Comparison of ENCODE assay signal across 9 cellular contexts in genomic region chr19:1239420-1239795, GRCh38. TPM values are rescaled to one million over a fixed set of nuclear protein-coding genes. Genes with fewer than 3 reads are reported as not detected.
DNase-seq lines count a peak whose midpoint lies in the region; ATAC-seq and TF ChIP-seq lines count a peak whose summit lies in the region.
"Had no signal": no experiment of that assay in that cellular context is flagged by ENCODE, and none has a peak within 500 bp of the region (broad histone marks: within the 10 kb centered on the region; RNA-seq: fewer than 3 reads in every experiment).

No MANE protein-coding gene starts in this region.

- H3K4me1 Mint-ChIP-seq in stimulated activated naive CD8-positive, alpha-beta T cell treated with anti-CD3 and anti-CD28 coated beads, Interleukin-15, Interleukin-2, amounts not matched to agents 100 ng/mL and 50 ng/mL, for 24 hours (ENCODE audit: low read depth) = peaks cover 36% of the 10 kb centered on the region
- peaks cover 17% of the 10 kb centered on the region for H3K4me1 Mint-ChIP-seq in central memory CD8-positive, alpha-beta T cell
- peaks cover 17% of the 10 kb centered on the region for H3K4me1 Mint-ChIP-seq in neural crest cell

- H3K27ac Mint-ChIP-seq in stimulated activated naive CD8-positive, alpha-beta T cell treated with anti-CD3 and anti-CD28 coated beads, Interleukin-15, Interleukin-2, amounts not matched to agents 100 ng/mL and 50 ng/mL, for 24 hours = no peak overlapping the region
- peak overlapping the region; percentile 96 for H3K27ac Mint-ChIP-seq in central memory CD8-positive, alpha-beta T cell (ENCODE audit: low read depth)
- no peak overlapping the region for H3K27ac Mint-ChIP-seq in neural crest cell (ENCODE audit: unreplicated experiment)

- H3K9me3 Mint-ChIP-seq in stimulated activated naive CD8-positive, alpha-beta T cell treated with anti-CD3 and anti-CD28 coated beads, Interleukin-15, Interleukin-2, amounts not matched to agents 100 ng/mL and 50 ng/mL, for 24 hours = no peaks in the 10 kb centered on the region
- no peaks in the 10 kb centered on the region for H3K9me3 Mint-ChIP-seq in central memory CD8-positive, alpha-beta T cell
- no peaks in the 10 kb centered on the region for H3K9me3 Mint-ChIP-seq in neural crest cell

- no peak for DNase-seq in stimulated activated naive CD8-positive, alpha-beta T cell treated with anti-CD3 and anti-CD28 coated beads, Interleukin-15, Interleukin-2, amounts not matched to agents 100 U/mL and 50 U/mL, for 24 hours
- DNase-seq in central memory CD8-positive, alpha-beta T cell (ENCODE audit: low spot score in 2 of 2) = no peak
- DNase-seq in neural crest cell (ENCODE audit: low read depth, low spot score) (no peak), NCI-H1092 treated with DMSO at 0.1 percent for 48 hours (lab: John Stamatoyannopoulos, UW) (no peak), NCI-H226 (no peak)

- no peak for ATAC-seq in stimulated activated naive CD8-positive, alpha-beta T cell treated with anti-CD3 and anti-CD28 coated beads, Interleukin-15, Interleukin-2, amounts not matched to agents 100 U/mL and 50 U/mL, for 24 hours
- ATAC-seq in central memory CD8-positive, alpha-beta T cell (replicated peaks; ENCODE audit: extremely low read depth, poor library complexity, severe bottlenecking) = no peak
- ATAC-seq in HG02759 (IDR thresholded peaks at IDR 0.05; ENCODE audit: unreplicated experiment) (no peak), HG02798 (IDR thresholded peaks at IDR 0.05; ENCODE audit: poor library complexity, unreplicated experiment) (no peak)

- H3K4me3 Mint-ChIP-seq in stimulated activated naive CD8-positive, alpha-beta T cell treated with anti-CD3 and anti-CD28 coated beads, Interleukin-15, Interleukin-2, amounts not matched to agents 100 ng/mL and 50 ng/mL, for 24 hours = peak overlapping the region; percentile 74
- H3K4me3 Mint-ChIP-seq in central memory CD8-positive, alpha-beta T cell = peak overlapping the region; percentile 87
- peak overlapping the region; percentile 87 for H3K4me3 Mint-ChIP-seq in neural crest cell

- TF ChIP-seq CTCF in neural crest cell (conservative IDR thresholded peaks at IDR 0.05) = no peak

- H3K27me3 Mint-ChIP-seq in stimulated activated naive CD8-positive, alpha-beta T cell treated with anti-CD3 and anti-CD28 coated beads, Interleukin-15, Interleukin-2, amounts not matched to agents 100 ng/mL and 50 ng/mL, for 24 hours = peaks cover 8% of the 10 kb centered on the region
- peaks cover 12% of the 10 kb centered on the region for H3K27me3 Mint-ChIP-seq in central memory CD8-positive, alpha-beta T cell
- no peaks in the 10 kb centered on the region for H3K27me3 Mint-ChIP-seq in neural crest cell (ENCODE audit: low read depth)

- no peaks in the 10 kb centered on the region for H3K36me3 Mint-ChIP-seq in stimulated activated naive CD8-positive, alpha-beta T cell treated with anti-CD3 and anti-CD28 coated beads, Interleukin-15, Interleukin-2, amounts not matched to agents 100 ng/mL and 50 ng/mL, for 24 hours (ENCODE audit: low read depth)
- peaks cover 7% of the 10 kb centered on the region for H3K36me3 Mint-ChIP-seq in central memory CD8-positive, alpha-beta T cell (ENCODE audit: insufficient read depth)
- H3K36me3 Mint-ChIP-seq in neural crest cell (ENCODE audit: low read depth) = no peaks in the 10 kb centered on the region

RNA-seq across cellular contexts. Expression of gene CBARP, which starts 1.6 kb away (rescaled TPM):
- 26.2 and 27.1 TPM in 2 replicates for total RNA-seq in neural crest cell
- total RNA-seq: mononuclear cell had no signal

RNA-seq across cellular contexts. Expression of gene ATP5F1D, which starts 2.1 kb away (rescaled TPM):
- 140 and 141 TPM in 2 replicates for total RNA-seq in neural crest cell

RNA-seq across cellular contexts. Expression of gene MIDN, which starts 9.0 kb away (rescaled TPM):
- total RNA-seq in neural crest cell = 177 and 187 TPM in 2 replicates

RNA-seq across cellular contexts. Expression of gene CIRBP, which starts 29.7 kb away (rescaled TPM):
- 414 and 421 TPM in 2 replicates for total RNA-seq in neural crest cell

RNA-seq across cellular contexts. Expression of gene STK11, which starts 33.8 kb away (rescaled TPM):
- 55.8 and 60.2 TPM in 2 replicates for total RNA-seq in neural crest cell
